ENCODE assay signal across 19 cellular contexts in the genomic region with DNA sequence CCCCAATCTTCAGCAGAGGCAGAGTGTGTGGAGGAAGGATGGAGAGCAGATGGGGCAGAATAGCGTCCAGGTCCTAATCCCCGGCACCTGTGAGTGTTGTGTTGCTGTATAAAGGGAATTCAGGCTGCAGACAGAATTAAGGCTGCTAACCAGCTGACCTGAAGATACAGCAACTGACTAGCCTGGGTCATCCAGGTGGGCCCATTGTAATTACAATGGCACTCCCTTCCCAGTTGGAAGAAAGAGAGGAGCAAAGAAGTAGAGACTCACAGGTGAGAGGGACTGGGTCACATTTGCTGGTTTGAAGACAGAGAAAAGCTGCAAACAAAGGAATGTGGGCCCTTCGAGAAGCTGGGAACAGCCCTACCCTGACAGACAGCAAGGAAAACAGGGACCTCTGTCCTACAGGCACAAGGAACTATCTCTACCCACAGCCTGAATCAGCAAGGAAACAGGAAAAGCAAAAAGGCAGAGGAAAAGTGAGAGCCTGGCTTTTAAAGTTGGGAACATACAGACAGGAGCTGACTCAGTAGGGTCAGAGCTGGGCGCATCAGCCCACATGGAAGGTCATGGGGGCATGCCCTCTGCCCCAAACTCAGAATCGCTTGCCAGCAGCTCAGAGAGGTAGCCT. TPM values are rescaled to one million over a fixed set of nuclear protein-coding genes. Genes with fewer than 3 reads are reported as not detected.
"Had no signal": no experiment of that assay in that cellular context is flagged by ENCODE, and none has a peak within 500 bp of the region (broad histone marks: within the 10 kb centered on the region; RNA-seq: fewer than 3 reads in every experiment).

No MANE protein-coding gene starts in this region.

- H2AFZ ChIP-seq: hepatocyte had no signal

- H3K4me3 ChIP-seq: hepatocyte, lower lobe of right lung, stomach, testis, upper lobe of right lung had no signal

- H3K4me1 Mint-ChIP-seq: activated B cell treated with CpG ODN at 0.5 μM for 24 hours; activated CD4-positive, alpha-beta T cell treated with anti-CD3 and anti-CD28 coated beads, Interleukin-2, amount 10 ng/mL, durations not matched to agents 24 days and 14 days; T-helper 17 cell had no signal

- H3K27ac Mint-ChIP-seq: activated B cell treated with CpG ODN at 0.5 μM for 24 hours; activated CD4-positive, alpha-beta T cell treated with anti-CD3 and anti-CD28 coated beads, Interleukin-2, amount 10 ng/mL, durations not matched to agents 24 days and 14 days; activated naive CD4-positive, alpha-beta T cell treated with anti-CD3 and anti-CD28 coated beads, Interleukin-2, amount 50 U/mL, for 72 hours; activated T-cell treated with anti-CD3 and anti-CD28 coated beads, Interleukin-2, amount 50 U/mL, for 72 hours; T-helper 17 cell had no signal

- H3K4me2 ChIP-seq: hepatocyte had no signal

- ATAC-seq: activated naive CD4-positive, alpha-beta T cell treated with anti-CD3 and anti-CD28 coated beads, Interleukin-2, amount 50 U/mL, for 72 hours; activated T-cell treated with anti-CD3 and anti-CD28 coated beads, Interleukin-2, amount 50 U/mL, for 72 hours; lower lobe of right lung; sciatic nerve; T-helper 17 cell; upper lobe of right lung had no signal

- H3K27ac ChIP-seq: hepatocyte, lower lobe of right lung, stomach, testis, upper lobe of right lung had no signal

- H3K9me3 Mint-ChIP-seq: activated B cell treated with CpG ODN at 0.5 μM for 24 hours; activated CD4-positive, alpha-beta T cell treated with anti-CD3 and anti-CD28 coated beads, Interleukin-2, amount 10 ng/mL, durations not matched to agents 24 days and 14 days; activated naive CD4-positive, alpha-beta T cell treated with anti-CD3 and anti-CD28 coated beads, Interleukin-2, amount 50 U/mL, for 72 hours; naive B cell had no signal

- H3K36me3 Mint-ChIP-seq: activated naive CD4-positive, alpha-beta T cell treated with anti-CD3 and anti-CD28 coated beads, Interleukin-2, amount 50 U/mL, for 72 hours; naive B cell had no signal

- H3K36me3 ChIP-seq: lower lobe of right lung, stomach, upper lobe of right lung had no signal

- DNase-seq: activated B cell treated with CpG ODN at 0.5 μM for 24 hours; activated CD4-positive, alpha-beta T cell treated with anti-CD3 and anti-CD28 coated beads, Interleukin-2, amount 10 ng/mL, durations not matched to agents 24 days and 14 days; activated CD8-positive, alpha-beta memory T cell treated with anti-CD3 and anti-CD28 coated beads, Interleukin-2, amount 50 U/mL, for 48 hours; activated gamma-delta T cell; activated T-cell treated with anti-CD3 and anti-CD28 coated beads, Interleukin-2, amount 50 U/mL, for 72 hours; caudate nucleus; kidney glomerular epithelial cell; lower lobe of right lung; naive B cell; stimulated activated CD4-positive, alpha-beta T cell treated with anti-CD3 and anti-CD28 coated beads, Interleukin-1b, Interleukin-23, amount 100 ng/mL, for 48 hours; stomach; T-helper 17 cell; testis; upper lobe of right lung had no signal

- H3K9me3 ChIP-seq: testis, upper lobe of right lung had no signal

- H3K79me2 ChIP-seq: hepatocyte had no signal

- H3K27me3 ChIP-seq: hepatocyte, stomach, testis, upper lobe of right lung had no signal

- H3K4me1 ChIP-seq: lower lobe of right lung, stomach, testis, upper lobe of right lung had no signal

- H3K4me3 Mint-ChIP-seq: activated B cell treated with CpG ODN at 0.5 μM for 24 hours; activated CD4-positive, alpha-beta T cell treated with anti-CD3 and anti-CD28 coated beads, Interleukin-2, amount 10 ng/mL, durations not matched to agents 24 days and 14 days; activated T-cell treated with anti-CD3 and anti-CD28 coated beads, Interleukin-2, amount 50 U/mL, for 72 hours; naive B cell; T-helper 17 cell had no signal

RNA-seq across cellular contexts. Expression of gene TMEM72, which starts 11.6 kb away (rescaled TPM):
- total RNA-seq: activated B cell treated with CpG ODN at 0.5 μM for 24 hours; activated CD4-positive, alpha-beta T cell treated with anti-CD3 and anti-CD28 coated beads, Interleukin-2, amount 10 ng/mL, durations not matched to agents 24 days and 14 days; activated naive CD4-positive, alpha-beta T cell treated with anti-CD3 and anti-CD28 coated beads, Interleukin-2, amount 50 U/mL, for 72 hours; activated T-cell treated with anti-CD3 and anti-CD28 coated beads, Interleukin-2, amount 50 U/mL, for 72 hours; lower lobe of right lung; osteoblast; pulmonary artery endothelial cell; sciatic nerve; T-helper 17 cell; upper lobe of right lung had no signal
